17 cellular contexts compared by ENCODE assay signal in the genomic region with DNA sequence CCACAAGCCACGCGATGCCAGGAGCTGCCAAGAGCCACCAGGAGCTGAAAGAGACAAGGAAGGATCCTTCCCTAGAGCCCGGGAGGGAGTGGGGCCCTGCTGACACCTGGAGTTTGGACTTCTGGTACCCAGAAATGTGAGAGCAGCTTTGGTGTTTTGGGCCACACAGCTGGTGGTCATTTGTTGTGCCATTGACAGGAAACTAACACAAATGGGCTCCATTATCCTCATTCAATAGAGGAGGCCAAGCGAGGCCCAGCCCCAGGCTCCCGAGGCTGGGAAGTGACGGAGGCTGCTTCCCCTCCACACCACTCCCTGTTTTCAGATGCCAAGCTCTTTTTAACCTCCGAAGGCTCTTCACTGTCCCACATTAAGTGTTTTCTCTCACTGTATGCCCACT. TPM values are rescaled to one million over a fixed set of nuclear protein-coding genes. Genes with fewer than 3 reads are reported as not detected.
A peak's percentile ranks its signal among the peaks of the same experiment; 100 is the strongest.
DNase-seq lines count a peak whose midpoint lies in the region; ATAC-seq and TF ChIP-seq lines count a peak whose summit lies in the region.
"Had no signal": no experiment of that assay in that cellular context is flagged by ENCODE, and none has a peak within 500 bp of the region (broad histone marks: within the 10 kb centered on the region; RNA-seq: fewer than 3 reads in every experiment).

No MANE protein-coding gene starts in this region.

- peaks cover 5% of the 10 kb centered on the region for H3K36me3 Mint-ChIP-seq in activated naive CD4-positive, alpha-beta T cell treated with anti-CD3 and anti-CD28 coated beads, Interleukin-2, amount 50 U/mL, for 24 hours
- peaks cover 42% of the 10 kb centered on the region for H3K36me3 Mint-ChIP-seq in mesothelial cell of epicardium

- H3K4me1 Mint-ChIP-seq in activated naive CD4-positive, alpha-beta T cell treated with anti-CD3 and anti-CD28 coated beads, Interleukin-2, amount 50 U/mL, for 24 hours = peaks cover 48% of the 10 kb centered on the region
- peaks cover 75% of the 10 kb centered on the region for H3K4me1 Mint-ChIP-seq in mesothelial cell of epicardium

- H3K9me3 ChIP-seq in tibial nerve = no peaks in the 10 kb centered on the region

- H3K27ac Mint-ChIP-seq in activated naive CD4-positive, alpha-beta T cell treated with anti-CD3 and anti-CD28 coated beads, Interleukin-2, amount 50 U/mL, for 24 hours = peak overlapping the region; percentile 33
- peak overlapping the region; percentile 99 for H3K27ac Mint-ChIP-seq in mesothelial cell of epicardium

- no peaks in the 10 kb centered on the region for H3K27me3 ChIP-seq in tibial nerve

- no peak for DNase-seq in activated naive CD4-positive, alpha-beta T cell (lab: John Stamatoyannopoulos, UW)
- DNase-seq in caudate nucleus (lab: John Stamatoyannopoulos, UW) (no peak), mesothelial cell of epicardium (ENCODE audit: low spot score in 2 of 2, unreplicated experiment in 2 of 2) (no peak), tibial nerve (ENCODE audit: low spot score in 2 of 2) (no peak), H4 (ENCODE audit: low spot score) (no peak)
- DNase-seq: activated CD8-positive, alpha-beta memory T cell treated with anti-CD3 and anti-CD28 coated beads, Interleukin-2, amount 50 U/mL, for 48 hours; amygdala; NCI-H1436 treated with DMSO at 0.1 percent for 48 hours; stimulated activated CD4-positive, alpha-beta T cell treated with anti-CD3 and anti-CD28 coated beads, Interleukin-1b, Interleukin-23, amount 100 ng/mL, for 48 hours; stimulated activated CD8-positive, alpha-beta memory T cell treated with anti-CD3 and anti-CD28 coated beads, Interleukin-4, amount 100 ng/mL, for 48 hours had no signal

- no peak overlapping the region for H3K4me3 ChIP-seq in tibial nerve

- 47 to 57% methylated on average over 7 of the region's 7 CpGs for WGBS in tibial nerve, 2 donors

- peak overlapping the region; percentile 67 for H3K27ac ChIP-seq in caudate nucleus (ENCODE audit: low read depth, low read length)
- peak overlapping the region; percentile 62 to 91 (median 76) for H3K27ac ChIP-seq in tibial nerve
- H3K27ac ChIP-seq: VCaP had no signal

- H3K4me1 ChIP-seq in tibial nerve = peaks cover 0 to 100% (median 70%) of the 10 kb centered on the region in 4 donors

- ATAC-seq in HG02588 (IDR thresholded peaks at IDR 0.05; ENCODE audit: unreplicated experiment) (no peak), HG03442 (IDR thresholded peaks at IDR 0.05; ENCODE audit: unreplicated experiment) (no peak)

- peaks cover 0 to 5% (median 3%) of the 10 kb centered on the region in 3 donors for H3K36me3 ChIP-seq in tibial nerve

- no peak for TF ChIP-seq POLR2A in tibial nerve (IDR thresholded peaks at IDR 0.05)

- no peak for TF ChIP-seq CTCF in mesothelial cell of epicardium (IDR thresholded peaks at IDR 0.05; ENCODE audit: unreplicated experiment)
- TF ChIP-seq CTCF in tibial nerve (IDR thresholded peaks at IDR 0.05) = no peak

- H3K9me3 Mint-ChIP-seq in activated naive CD4-positive, alpha-beta T cell treated with anti-CD3 and anti-CD28 coated beads, Interleukin-2, amount 50 U/mL, for 24 hours = no peaks in the 10 kb centered on the region
- H3K9me3 Mint-ChIP-seq in mesothelial cell of epicardium = no peaks in the 10 kb centered on the region

- H3K27me3 Mint-ChIP-seq in activated naive CD4-positive, alpha-beta T cell treated with anti-CD3 and anti-CD28 coated beads, Interleukin-2, amount 50 U/mL, for 24 hours = no peaks in the 10 kb centered on the region
- H3K27me3 Mint-ChIP-seq in mesothelial cell of epicardium (ENCODE audit: low read depth) = no peaks in the 10 kb centered on the region

- H3K4me3 Mint-ChIP-seq in activated naive CD4-positive, alpha-beta T cell treated with anti-CD3 and anti-CD28 coated beads, Interleukin-2, amount 50 U/mL, for 24 hours = no peak overlapping the region
- H3K4me3 Mint-ChIP-seq in mesothelial cell of epicardium = peak overlapping the region; percentile 12

- TF ChIP-seq EP300 in tibial nerve (IDR thresholded peaks at IDR 0.05) = no peak

RNA-seq across cellular contexts. Expression of a gene that starts 25.5 kb away (rescaled TPM):
- 1,067 to 1,086 TPM (median 1,071 TPM) in 3 replicates for total RNA-seq in mesothelial cell of epicardium
- total RNA-seq in tibial nerve = 100 to 1,000 TPM; 180 to 449 (median 358) TPM
- 38.1 and 43.1 TPM in 2 replicates for total RNA-seq in H4 (2014; rRNA removed; shearing (Covaris generic))
- total RNA-seq: A172 had no signal

RNA-seq across cellular contexts. Expression of a gene that starts 51.4 kb away (rescaled TPM):
- total RNA-seq in mesothelial cell of epicardium = 0.31 to 0.36 TPM (median 0.31 TPM) in 3 replicates
- total RNA-seq in tibial nerve = not detected
- not detected in 2 replicates for total RNA-seq in H4 (2014; rRNA removed; shearing (Covaris generic))
- total RNA-seq: A172, NCI-H460, pulmonary artery endothelial cell had no signal
